Comparison of ENCODE assay signal across 23 cellular contexts in the genomic region with DNA sequence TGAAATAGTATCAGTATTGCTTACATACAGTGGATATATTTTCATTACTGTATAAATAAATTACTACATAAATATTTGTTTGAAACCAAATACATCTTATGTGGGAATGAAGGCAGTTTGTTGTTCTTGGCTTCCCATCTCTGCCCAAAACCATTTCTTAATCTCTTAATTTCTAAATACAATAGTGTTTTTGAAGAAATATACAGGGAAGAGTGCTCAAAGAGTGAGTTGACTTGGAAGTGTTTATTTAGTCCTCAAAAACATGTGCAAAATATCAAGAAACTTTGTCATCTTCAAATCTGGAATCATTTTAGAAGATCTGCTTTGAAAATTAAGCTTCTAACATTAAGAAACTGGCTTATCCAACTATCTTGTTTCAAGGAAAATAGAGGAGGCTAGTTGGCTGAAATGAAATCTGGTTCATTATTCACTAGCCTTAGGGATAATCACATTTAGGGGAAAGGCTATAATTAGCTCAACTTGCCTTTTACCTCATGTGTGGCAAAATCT.
"Had no signal": no experiment of that assay in that cellular context is flagged by ENCODE, and none has a peak within 500 bp of the region (broad histone marks: within the 10 kb centered on the region; RNA-seq: fewer than 3 reads in every experiment).

No MANE protein-coding gene starts in this region.

- H3K9me3 ChIP-seq: esophagus muscularis mucosa, gastroesophageal sphincter, right atrium auricular region, tibial nerve had no signal

- H3K4me3 ChIP-seq: esophagus muscularis mucosa, gastroesophageal sphincter, hepatocyte, neural progenitor cell, right atrium auricular region, tibial nerve had no signal

- H3K36me3 ChIP-seq: esophagus muscularis mucosa, gastroesophageal sphincter, neural progenitor cell, right atrium auricular region, tibial nerve had no signal

- DNase-seq: activated CD4-positive, alpha-beta memory T cell treated with anti-CD3 and anti-CD28 coated beads, Interleukin-2, amount 10 ng/mL, durations not matched to agents 7 days and 5 days; activated CD4-positive, alpha-beta T cell treated with anti-CD3 and anti-CD28 coated beads, Interleukin-2, amount 10 ng/mL, durations not matched to agents 24 days and 14 days; activated CD4-positive, CD25-positive, alpha-beta regulatory T cell treated with anti-CD3 and anti-CD28 coated beads, Interleukin-2, amount 50 U/mL, for 72 hours; activated gamma-delta T cell treated with Interleukin-2 at 50 U/mL for 16 hours; activated naive CD4-positive, alpha-beta T cell treated with anti-CD3 and anti-CD28 coated beads, Interleukin-2, amount 50 U/mL, for 16 hours; activated T-cell treated with anti-CD3 and anti-CD28 coated beads, Interleukin-2, amount 50 U/mL, for 4 hours; amygdala; caudate nucleus; cortex of kidney; endodermal cell; islet precursor cell; left cardiac atrium; natural killer cell; occipital lobe; stimulated activated naive CD4-positive, alpha-beta T cell; T-helper 2 cell had no signal

- H3K4me2 ChIP-seq: hepatocyte had no signal

- H3K27me3 ChIP-seq: esophagus muscularis mucosa, gastroesophageal sphincter, hepatocyte, neural progenitor cell, right atrium auricular region, tibial nerve had no signal

- ATAC-seq: activated T-cell treated with anti-CD3 and anti-CD28 coated beads, Interleukin-2, amount 50 U/mL, for 4 hours; activated T-helper 17 cell treated with anti-CD3 and anti-CD28 coated beads, Interleukin-2, amount 50 U/mL, for 72 hours; gastroesophageal sphincter; left cardiac atrium; natural killer cell had no signal

- H3K27ac ChIP-seq: esophagus muscularis mucosa, gastroesophageal sphincter, hepatocyte, neural progenitor cell, right atrium auricular region, tibial nerve had no signal

- H2AFZ ChIP-seq: hepatocyte, neural progenitor cell had no signal

- H3K9ac ChIP-seq: neural progenitor cell had no signal

- H3K79me2 ChIP-seq: hepatocyte had no signal

- H3K4me1 ChIP-seq: esophagus muscularis mucosa, gastroesophageal sphincter, right atrium auricular region, tibial nerve had no signal
